Comparison of ENCODE assay signal across 19 cellular contexts in the genomic region with DNA sequence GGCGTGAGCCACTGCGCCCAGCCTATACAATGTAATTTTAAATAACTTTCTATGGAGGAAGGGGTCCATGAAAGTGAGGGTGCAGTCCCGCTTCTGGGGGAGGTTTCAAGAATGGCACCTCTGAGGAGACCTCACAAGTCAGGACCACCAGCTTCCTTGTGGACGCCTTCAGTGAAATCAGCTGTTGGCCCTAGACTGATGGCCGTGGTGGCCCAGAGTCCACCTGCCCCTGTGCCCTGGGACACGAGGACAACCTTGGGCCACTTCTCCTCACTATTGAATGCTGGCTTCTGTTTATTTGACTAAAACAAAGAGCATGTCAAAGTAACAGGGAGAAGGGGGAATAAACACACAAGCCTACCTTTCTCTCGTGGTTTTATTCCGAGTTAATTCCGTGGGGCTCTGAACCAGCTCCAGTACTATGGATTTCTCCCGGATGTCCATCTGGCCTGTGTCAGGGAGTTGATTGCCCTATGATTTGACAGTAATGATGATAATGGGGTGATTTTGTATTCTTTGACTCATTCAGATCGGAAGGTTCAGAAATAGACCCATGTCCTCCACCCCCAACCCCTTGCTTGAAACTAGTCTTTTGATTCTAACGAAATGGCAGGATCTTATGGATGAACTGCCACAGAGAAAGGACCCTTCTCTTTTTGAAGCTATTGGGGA. TPM values are rescaled to one million over a fixed set of nuclear protein-coding genes. Genes with fewer than 3 reads are reported as not detected.
DNase-seq lines count a peak whose midpoint lies in the region; ATAC-seq, FAIRE-seq and TF ChIP-seq lines count a peak whose summit lies in the region.
"Had no signal": no experiment of that assay in that cellular context is flagged by ENCODE, and none has a peak within 500 bp of the region (broad histone marks: within the 10 kb centered on the region; RNA-seq: fewer than 3 reads in every experiment).

No MANE protein-coding gene starts in this region.

- no peaks in the 10 kb centered on the region for H3K9me3 ChIP-seq in SK-N-SH
- H3K9me3 ChIP-seq in K562 (replicated peaks; ENCODE audit: control insufficient read depth, insufficient read depth, low read depth, low read length) = no peaks in the 10 kb centered on the region
- no peaks in the 10 kb centered on the region for H3K9me3 ChIP-seq in neural progenitor cell (ENCODE audit: low read depth)
- H3K9me3 ChIP-seq: HAP-1 had no signal

- H3K27ac ChIP-seq in SK-N-SH (ENCODE audit: low read depth in 2 of 2, low read length in 1 of 2) = no peak overlapping the region
- no peak overlapping the region for H3K27ac ChIP-seq in K562 (ENCODE audit: extremely low read depth, low read depth, low read length)
- no peak overlapping the region for H3K27ac ChIP-seq in neural progenitor cell

- H2AFZ ChIP-seq in SK-N-SH (ENCODE audit: low read depth) (no peak overlapping the region), K562 (ENCODE audit: low read depth, low read length) (0 out of 2 replicates have a peak overlapping the region, but pooled peaks have one; percentile 21), neural progenitor cell (replicated peaks) (no peak overlapping the region)

- BruUV-seq in K562 (replicated peaks; lab: Mats Ljungman, UMichigan) = no TSS peak

- peaks cover 41% of the 10 kb centered on the region for H3K4me1 Mint-ChIP-seq in neural progenitor cell

- no peak overlapping the region for H3K4me2 ChIP-seq in SK-N-SH
- no peak overlapping the region for H3K4me2 ChIP-seq in K562 (ENCODE audit: insufficient read depth, low read length)
- no peak overlapping the region for H3K4me2 ChIP-seq in neural progenitor cell

- no peaks in the 10 kb centered on the region for H3K9me1 ChIP-seq in K562 (ENCODE audit: control insufficient read depth, insufficient read depth, low read length)

- H3K9ac ChIP-seq in SK-N-SH = no peak overlapping the region
- no peak overlapping the region for H3K9ac ChIP-seq in K562 (ENCODE audit: insufficient read depth in 1 of 2, low read depth in 2 of 2, low read length in 2 of 2)
- H3K9ac ChIP-seq in neural progenitor cell = no peak overlapping the region

- H3K79me2 ChIP-seq in SK-N-SH (ENCODE audit: insufficient read depth) (no peaks in the 10 kb centered on the region), K562 (ENCODE audit: control insufficient read depth, insufficient read depth, low read length) (no peaks in the 10 kb centered on the region), neural progenitor cell (ENCODE audit: low read depth) (no peaks in the 10 kb centered on the region)

- in situ Hi-C loops in K562 (cut with MboI) = no loop called here

- DNase-seq in SK-N-DZ (ENCODE audit: low spot score) (peak; percentile 78), SK-N-SH (peak; percentile 76), K562 (ENCODE audit: extremely low read depth in 1 of 4, low spot score in 3 of 4) (no peak), neural progenitor cell (ENCODE audit: low spot score) (no peak), foreskin melanocyte (no peak), DMS153 (lab: John Stamatoyannopoulos, UW) (no peak)
- DNase-seq: C1 segment of cervical spinal cord; Calu3; CD4-positive, alpha-beta memory T cell; COR-L47; DND-41; GOT3; HFFc6 had no signal

- H3K36me3 ChIP-seq in SK-N-SH (replicated peaks in 1 of 2; ENCODE audit: control insufficient read depth in 1 of 2, insufficient read depth in 2 of 2, low read length in 1 of 2) (no peaks in the 10 kb centered on the region), K562 (ENCODE audit: control insufficient read depth, insufficient read depth, low read length) (no peaks in the 10 kb centered on the region), neural progenitor cell (no peaks in the 10 kb centered on the region)
- H3K36me3 ChIP-seq: HAP-1 had no signal

- peaks cover 13% of the 10 kb centered on the region for H3K27me3 Mint-ChIP-seq in neural progenitor cell (ENCODE audit: insufficient read depth, low read depth)

- CTCF ChIA-PET in SK-N-SH (lab: Yijun Ruan, JAX) (interaction anchor here (0.7 to 13.1 kb wide), 13 partner anchors 7 to 144 kb away, joined by 3 to 274 read pairs (median 14); a partner anchor contains a TSS), K562 (lab: Yijun Ruan, JAX; ENCODE audit: low intra/inter-chr PET ratio) (no interaction called here)

- no peaks in the 10 kb centered on the region for H3K9me2 ChIP-seq in SK-N-SH

- no peak overlapping the region for H3K4me3 ChIP-seq in SK-N-SH (ENCODE audit: low read depth in 2 of 2, low read length in 1 of 2)
- H3K4me3 ChIP-seq in K562 = no peak overlapping the region
- H3K4me3 ChIP-seq in neural progenitor cell = no peak overlapping the region
- H3K4me3 ChIP-seq: GM12878, HAP-1 had no signal

- TF ChIP-seq CTCF in SK-N-SH (IDR thresholded peaks at IDR 0.05) (no peak), K562 (IDR thresholded peaks at IDR 0.05 in 2 of 3, conservative IDR thresholded peaks at IDR 0.05 in 1 of 3; ENCODE audit: insufficient read depth in 2 of 3, low read depth in 1 of 3, low read length in 3 of 3) (no peak), neural progenitor cell (IDR thresholded peaks at IDR 0.05) (no peak)

- no peak; the same call in 1 of the 2 replicates for TF ChIP-seq RAD21 in SK-N-SH (IDR thresholded peaks at IDR 0.05; ENCODE audit: low read length)
- TF ChIP-seq RAD21 in K562 (CRISPR knock-in tag; conservative IDR thresholded peaks at IDR 0.05 in 1 of 2, IDR thresholded peaks at IDR 0.05 in 1 of 2) = no peak

- no peaks in the 10 kb centered on the region for H3K36me3 Mint-ChIP-seq in neural progenitor cell
- H3K36me3 Mint-ChIP-seq: CD4-positive, alpha-beta memory T cell had no signal

- H3K4me3 Mint-ChIP-seq in neural progenitor cell = peak overlapping the region; percentile 27
- H3K4me3 Mint-ChIP-seq: CD4-positive, alpha-beta memory T cell; HFFc6 had no signal

- POLR2A ChIA-PET in SK-N-SH (lab: Yijun Ruan, JAX) (no interaction called here), K562 (lab: Yijun Ruan, JAX) (interaction anchor here (1.0 to 3.1 kb wide), 4 partner anchors 9 to 40 kb away, joined by 4 to 25 read pairs (median 8); a partner anchor contains a TSS)

- ATAC-seq in K562 (no peak), HG02885 (IDR thresholded peaks at IDR 0.05; ENCODE audit: poor library complexity, unreplicated experiment) (no peak), HG02763 (IDR thresholded peaks at IDR 0.05; ENCODE audit: unreplicated experiment) (no peak)
- ATAC-seq: GM12878 had no signal

- H3K9me3 Mint-ChIP-seq in neural progenitor cell = no peaks in the 10 kb centered on the region
- H3K9me3 Mint-ChIP-seq: CD4-positive, alpha-beta memory T cell; HFFc6 had no signal

- peaks cover 7% of the 10 kb centered on the region for H3K27me3 ChIP-seq in SK-N-SH (ENCODE audit: insufficient read depth)
- no peaks in the 10 kb centered on the region; a peak in 1 of 5 replicates for H3K27me3 ChIP-seq in K562 (ENCODE audit: control insufficient read depth in 2 of 2, insufficient read depth in 2 of 2, low read length in 2 of 2)
- peaks cover 65% of the 10 kb centered on the region for H3K27me3 ChIP-seq in neural progenitor cell

- H3F3A ChIP-seq in SK-N-SH (replicated peaks; ENCODE audit: insufficient read depth) = peaks cover 12% of the 10 kb centered on the region
- H3F3A ChIP-seq in neural progenitor cell (ENCODE audit: low read depth) = peaks cover 23% of the 10 kb centered on the region

- no peaks in the 10 kb centered on the region for H4K20me1 ChIP-seq in SK-N-SH (ENCODE audit: insufficient read depth)
- no peaks in the 10 kb centered on the region for H4K20me1 ChIP-seq in K562 (replicated peaks; ENCODE audit: control insufficient read depth, insufficient read depth, low read length)
- H4K20me1 ChIP-seq in neural progenitor cell (ENCODE audit: low read depth) = peaks cover 4% of the 10 kb centered on the region

- H3K4me1 ChIP-seq in SK-N-SH (ENCODE audit: control insufficient read depth in 1 of 2, insufficient read depth in 2 of 2, low read depth in 1 of 2, low read length in 1 of 2) (peaks cover 7 to 38% of the 10 kb centered on the region in 2 experiments; a peak in 1 of 4 replicates), K562 (replicated peaks in 1 of 2; ENCODE audit: control insufficient read depth in 2 of 2, insufficient read depth in 2 of 2, low read length in 2 of 2) (peaks cover 19 to 44% of the 10 kb centered on the region in 2 experiments), neural progenitor cell (peaks cover 26% of the 10 kb centered on the region)

- no peak for TF ChIP-seq POLR2A in K562 (conservative IDR thresholded peaks at IDR 0.05)

- H3K27ac Mint-ChIP-seq in neural progenitor cell = no peak overlapping the region
- H3K27ac Mint-ChIP-seq: CD4-positive, alpha-beta memory T cell; HFFc6 had no signal

- 50% methylated on average over 12 of the region's 12 CpGs for WGBS in SK-N-SH (ENCODE audit: low lambda C conversion rate)
- 48% methylated on average over 12 of the region's 12 CpGs for WGBS in K562 (ENCODE audit: insufficient coverage, low coverage, missing lambda C conversion rate)

- intact Hi-C loops in K562 (cut with micrococcal nuclease) = no loop called here

- TF ChIP-seq EP300 in SK-N-SH (IDR thresholded peaks at IDR 0.05; ENCODE audit: borderline replicate concordance in 1 of 2, low read depth in 1 of 2, low read length in 1 of 2) = no peak; a peak in 1 of 4 replicates
- no peak for TF ChIP-seq EP300 in K562 (IDR thresholded peaks at IDR 0.05; ENCODE audit: low read length)

- FAIRE-seq in K562 (lab: Jason Lieb, UNC) = no peak
- FAIRE-seq: G401.6, GM12878, H54 had no signal

RNA-seq across cellular contexts. Expression of a gene that starts 8.6 kb away (rescaled TPM):
- 9.9 and 14.1 TPM in 2 replicates for polyA plus RNA-seq in SK-N-DZ (2014; cell fraction: cytosol; rRNA removed)
- polyA plus RNA-seq in SK-N-DZ (2014; cell fraction: nucleus; rRNA removed) = 25.6 and 26.8 TPM in 2 replicates
- 16.6 and 21.9 TPM in 2 replicates for polyA plus RNA-seq in SK-N-SH (2012; rRNA removed)
- polyA plus RNA-seq in SK-N-SH (2012; cell fraction: cytosol; rRNA removed) = 11.0 and 13.2 TPM in 2 replicates
- polyA plus RNA-seq in SK-N-SH (2012; cell fraction: nucleus; rRNA removed) = 23.6 and 29.2 TPM in 2 replicates
- 13.6 and 28.0 TPM in 2 replicates for total RNA-seq in K562 (2011; cell fraction: chromatin; rRNA removed; ENCODE audit: low replicate concordance)
- total RNA-seq in K562 (2011; cell fraction: nucleolus; rRNA removed) = 26.3 and 29.6 TPM in 2 replicates
- total RNA-seq in K562 (2011; cell fraction: nucleoplasm; rRNA removed) = 11.0 and 15.7 TPM in 2 replicates
- 42.3 and 42.4 TPM in 2 replicates for total RNA-seq in K562 (2014; rRNA removed)
- total RNA-seq in K562 (2014; rRNA removed; fragmentation: Illumina TruSeq; extraction: Trizol) = 4.4 and 4.7 TPM in 2 replicates
- 13.5 and 14.7 TPM in 2 replicates for total RNA-seq in K562 (2015; rRNA removed; fragmentation: Illumina TruSeq; extraction: Trizol)
- total RNA-seq in K562 (2021) = 48.5 and 50.5 TPM in 2 replicates
- 7.8 and 13.5 TPM in 2 replicates for polyA plus RNA-seq in K562 (2011; rRNA removed)
- 12.6 and 29.1 TPM in 2 replicates for polyA plus RNA-seq in K562 (2011; cell fraction: cytosol; rRNA removed)
- 23.9 and 38.8 TPM in 2 replicates for polyA plus RNA-seq in K562 (2011; cell fraction: nucleus; rRNA removed)
- polyA plus RNA-seq in K562 (2012) = 22.9 and 60.2 TPM in 2 replicates
- 10.0 and 16.4 TPM in 2 replicates for polyA plus RNA-seq in K562 (2014; fragmentation: Illumina TruSeq; extraction: Trizol)
- polyA plus RNA-seq in K562 (2014; fragmentation: Nextera tagmentation; extraction: Ambion mirVana) = 1 to 10 TPM in 1 of 2 experiments, under 1 TPM in 1; 0.98 to 1.1 TPM
- polyA plus RNA-seq in K562 (2014; rRNA removed) = 34.8 and 40.7 TPM in 2 replicates
- 7.2 and 7.6 TPM in 2 replicates for polyA minus RNA-seq in K562 (2011; rRNA and poly(A)+ RNA removed)
- 18.7 and 24.1 TPM in 2 replicates for polyA minus RNA-seq in K562 (2011; cell fraction: cytosol; rRNA and poly(A)+ RNA removed)
- polyA minus RNA-seq in K562 (2011; cell fraction: nucleus; rRNA and poly(A)+ RNA removed) = 12.4 and 16.4 TPM in 2 replicates
- 2.7 and 5.6 TPM in 2 replicates for total RNA-seq in neural progenitor cell (ENCODE audit: low replicate concordance)

RNA-seq across cellular contexts. Expression of a gene that starts 51.0 kb away (rescaled TPM):
- 16.5 and 24.6 TPM in 2 replicates for polyA plus RNA-seq in SK-N-DZ (2014; cell fraction: cytosol; rRNA removed)
- polyA plus RNA-seq in SK-N-DZ (2014; cell fraction: nucleus; rRNA removed) = 43.5 and 47.0 TPM in 2 replicates
- polyA plus RNA-seq in SK-N-SH (2012; rRNA removed) (2.1 and 2.9 TPM in 2 replicates), K562 (2011; rRNA removed) (0.52 and 0.72 TPM in 2 replicates), K562 (2014; fragmentation: Illumina TruSeq; extraction: Trizol) (2.6 and 3.4 TPM in 2 replicates), K562 (2014; fragmentation: Nextera tagmentation; extraction: Ambion mirVana) (under 1 TPM; 0.08 to 0.21 TPM), K562 (2014; rRNA removed) (4.7 and 6.7 TPM in 2 replicates)
- polyA plus RNA-seq in SK-N-SH (2012; cell fraction: cytosol; rRNA removed) = 2.0 and 2.8 TPM in 2 replicates
- 6.1 and 6.5 TPM in 2 replicates for polyA plus RNA-seq in SK-N-SH (2012; cell fraction: nucleus; rRNA removed)
- total RNA-seq in K562 (2011; cell fraction: chromatin; rRNA removed; ENCODE audit: low replicate concordance) = 2.1 and 2.7 TPM in 2 replicates
- 2.3 and 2.9 TPM in 2 replicates for total RNA-seq in K562 (2011; cell fraction: nucleolus; rRNA removed)
- total RNA-seq in K562 (2011; cell fraction: nucleoplasm; rRNA removed) = 2.0 and 2.7 TPM in 2 replicates
- total RNA-seq in K562 (2014; rRNA removed) (4.9 and 7.1 TPM in 2 replicates), K562 (2014; rRNA removed; fragmentation: Illumina TruSeq; extraction: Trizol) (1.8 and 1.9 TPM in 2 replicates), K562 (2015; rRNA removed; fragmentation: Illumina TruSeq; extraction: Trizol) (6.6 and 6.7 TPM in 2 replicates), K562 (2021) (11.9 and 12.0 TPM in 2 replicates), neural progenitor cell (ENCODE audit: low replicate concordance) (2.8 and 15.2 TPM in 2 replicates)
- 0.80 and 1.1 TPM in 2 replicates for polyA plus RNA-seq in K562 (2011; cell fraction: cytosol; rRNA removed)
- polyA plus RNA-seq in K562 (2011; cell fraction: nucleus; rRNA removed) = 2.4 and 2.6 TPM in 2 replicates
- polyA plus RNA-seq in K562 (2012) = 5.7 and 8.8 TPM in 2 replicates
- polyA minus RNA-seq in K562 (2011; rRNA and poly(A)+ RNA removed) = 0.45 and 0.56 TPM in 2 replicates
- polyA minus RNA-seq in K562 (2011; cell fraction: cytosol; rRNA and poly(A)+ RNA removed) = 0.86 and 2.7 TPM in 2 replicates
- polyA minus RNA-seq in K562 (2011; cell fraction: nucleus; rRNA and poly(A)+ RNA removed) = 0.67 and 2.1 TPM in 2 replicates

Comparison
In these comparisons a context has a peak if more than half of its experiments do, and no peak if none do; other contexts are left out.
1. DNase-seq: peak in SK-N-DZ (single experiment) and SK-N-SH (single experiment); none in K562 (0 of 4), neural progenitor cell (single experiment), foreskin melanocyte (single experiment) and DMS153 (single experiment).